In genomic region chr1:241118049-241118448, GRCh38 we compare ENCODE assay signal across 25 cellular contexts.
"Had no signal": no experiment of that assay in that cellular context is flagged by ENCODE, and none has a peak within 500 bp of the region (broad histone marks: within the 10 kb centered on the region; RNA-seq: fewer than 3 reads in every experiment).

No MANE protein-coding gene starts in this region.

- H3K4me3 ChIP-seq: coronary artery, dorsolateral prefrontal cortex, gastroesophageal sphincter, heart left ventricle, hepatocyte, left lung, lower lobe of right lung had no signal

- H3K27ac Mint-ChIP-seq: immature natural killer cell; naive thymus-derived CD4-positive, alpha-beta T cell had no signal

- H3K27ac ChIP-seq: coronary artery, dorsolateral prefrontal cortex, epithelial cell of prostate, foreskin keratinocyte, gastroesophageal sphincter, heart left ventricle, hepatocyte, left lung, lower lobe of right lung had no signal

- H2AFZ ChIP-seq: hepatocyte had no signal

- H3K27me3 ChIP-seq: dorsolateral prefrontal cortex, foreskin keratinocyte, gastroesophageal sphincter, heart left ventricle, hepatocyte, left lung had no signal

- H3K36me3 ChIP-seq: gastroesophageal sphincter, heart left ventricle, left lung, lower lobe of right lung had no signal

- DNase-seq: dermis blood vessel endothelial cell; dorsolateral prefrontal cortex; effector CD4-positive, alpha-beta T cell; effector memory CD4-positive, alpha-beta T cell; erythroblast; foreskin keratinocyte; heart left ventricle; hypothalamus; immature natural killer cell; islet precursor cell; kidney; kidney glomerular epithelial cell; left lung; left ventricle myocardium superior; lower lobe of right lung; mesenchymal stem cell; naive thymus-derived CD4-positive, alpha-beta T cell had no signal

- H3K4me2 ChIP-seq: hepatocyte had no signal

- H3K36me3 Mint-ChIP-seq: immature natural killer cell; mesothelial cell of epicardium; naive thymus-derived CD4-positive, alpha-beta T cell had no signal

- H3K79me2 ChIP-seq: hepatocyte had no signal

- FAIRE-seq: colon, frontal cortex, kidney had no signal

- H3K4me1 ChIP-seq: foreskin keratinocyte, gastroesophageal sphincter, heart left ventricle, left lung, lower lobe of right lung had no signal

- H3K27me3 Mint-ChIP-seq: naive thymus-derived CD4-positive, alpha-beta T cell had no signal

- ATAC-seq: esophagus mucosa; foreskin keratinocyte; gastroesophageal sphincter; heart left ventricle; left lung; left ventricle myocardium superior; lower lobe of right lung; naive thymus-derived CD4-positive, alpha-beta T cell had no signal

- H3K4me3 Mint-ChIP-seq: immature natural killer cell; mesothelial cell of epicardium; naive thymus-derived CD4-positive, alpha-beta T cell had no signal

- H3K4me1 Mint-ChIP-seq: immature natural killer cell; naive thymus-derived CD4-positive, alpha-beta T cell had no signal

- H3K9me3 ChIP-seq: gastroesophageal sphincter, heart left ventricle, left lung, lower lobe of right lung had no signal
